ENCODE assay signal across 10 cellular contexts in genomic region chr9:112890106-112891081, GRCh38. TPM values are rescaled to one million over a fixed set of nuclear protein-coding genes. Genes with fewer than 3 reads are reported as not detected.
DNase-seq lines count a peak whose midpoint lies in the region; ATAC-seq and TF ChIP-seq lines count a peak whose summit lies in the region.
"Had no signal": no experiment of that assay in that cellular context is flagged by ENCODE, and none has a peak within 500 bp of the region (broad histone marks: within the 10 kb centered on the region; RNA-seq: fewer than 3 reads in every experiment).

SLC46A2 (minus strand) TSS chr9:112890876; CDS start chr9:112890681, 195 bp downstream.

- H3K4me3 ChIP-seq in A673 (ENCODE audit: low read depth, low read length, poor library complexity, severe bottlenecking) (no peak within 1 kb of the TSS), Panc1 (ENCODE audit: low read depth in 2 of 2, low read length in 2 of 2) (peak within 1 kb of the TSS in 1 of 2 experiments; percentile 11; a peak in 1 of 4 replicates), fibroblast of pulmonary artery (replicated peaks; ENCODE audit: low read depth, low read length) (peak within 1 kb of the TSS; percentile 40), mucosa of rectum (ENCODE audit: low read length in 2 of 2) (peak within 1 kb of the TSS; percentile 31 to 46)
- no peak within 1 kb of the TSS for H3K4me3 ChIP-seq in effector memory CD4-positive, alpha-beta T cell (ENCODE audit: insufficient read depth, low read depth, low read length, poor library complexity, severe bottlenecking)

- peak; percentile 5 for DNase-seq in A673 (ENCODE audit: low spot score)
- no peak for DNase-seq in Panc1 (ENCODE audit: low read depth, low spot score)
- DNase-seq in fibroblast of pulmonary artery (ENCODE audit: low read depth), result no peak
- DNase-seq in SIG-M5 (lab: John Stamatoyannopoulos, UW), result no peak
- DNase-seq in effector memory CD4-positive, alpha-beta T cell, result no peak
- DNase-seq: activated B cell treated with CpG ODN at 0.5 μM for 24 hours; CD8-positive, alpha-beta T cell had no signal

- peak within 1 kb of the TSS in 1 of 2 donors; percentile 26 for H3K9ac ChIP-seq in mucosa of rectum (ENCODE audit: low read depth in 1 of 2, low read length in 2 of 2)

- H3K27ac ChIP-seq in A673 (ENCODE audit: low read depth, low read length, poor library complexity, severe bottlenecking) (no peak within 1 kb of the TSS), Panc1 (ENCODE audit: low read length) (no peak within 1 kb of the TSS), mucosa of rectum (ENCODE audit: low read depth in 2 of 2, low read length in 2 of 2) (no peak within 1 kb of the TSS)
- no peak within 1 kb of the TSS for H3K27ac ChIP-seq in effector memory CD4-positive, alpha-beta T cell (ENCODE audit: insufficient read depth, low read length, poor library complexity, severe bottlenecking)

- BruUV-seq in A673 (replicated peaks; lab: Mats Ljungman, UMichigan) (no TSS peak), Panc1 (replicated peaks; lab: Mats Ljungman, UMichigan) (no TSS peak)

- CTCF ChIA-PET in A673 (lab: Charles Lee) (no interaction called here), Panc1 (lab: Charles Lee) (no interaction called here)

- H3K36me3 ChIP-seq in A673 (ENCODE audit: insufficient read depth, low read length, poor library complexity, severe bottlenecking), result no peaks in the 10 kb centered on the region
- H3K36me3 ChIP-seq in Panc1 (ENCODE audit: control insufficient read depth, insufficient read depth, low read length), result no peaks in the 10 kb centered on the region
- no peaks in the 10 kb centered on the region for H3K36me3 ChIP-seq in mucosa of rectum (ENCODE audit: control insufficient read depth in 2 of 2, insufficient read depth in 2 of 2, low read length in 2 of 2)
- H3K36me3 ChIP-seq in effector memory CD4-positive, alpha-beta T cell (ENCODE audit: control insufficient read depth, insufficient read depth, low read length), result no peaks in the 10 kb centered on the region

- intact Hi-C loops in A673 (cut with micrococcal nuclease; ENCODE audit: unreplicated experiment) (no loop called here), Panc1 (cut with micrococcal nuclease; ENCODE audit: unreplicated experiment) (no loop called here)

- peaks cover 25% of the 10 kb centered on the region for H3K27me3 ChIP-seq in A673 (replicated peaks; ENCODE audit: insufficient read depth, low read depth, low read length, poor library complexity)
- H3K27me3 ChIP-seq in Panc1 (ENCODE audit: control insufficient read depth, insufficient read depth, low read length), result no peaks in the 10 kb centered on the region
- peaks cover 12% of the 10 kb centered on the region in 2 donors for H3K27me3 ChIP-seq in mucosa of rectum (ENCODE audit: control insufficient read depth in 2 of 2, insufficient read depth in 2 of 2, low read length in 2 of 2)
- H3K27me3 ChIP-seq in effector memory CD4-positive, alpha-beta T cell (replicated peaks; ENCODE audit: control insufficient read depth, insufficient read depth, low read length, poor library complexity, severe bottlenecking), result peaks cover 10% of the 10 kb centered on the region

- ATAC-seq in Panc1, result peak; percentile 44; the same call in 1 of the 2 replicates
- no peak for ATAC-seq in GM18511 (IDR thresholded peaks at IDR 0.05; ENCODE audit: unreplicated experiment)
- no peak for ATAC-seq in HG03571 (IDR thresholded peaks at IDR 0.05; ENCODE audit: unreplicated experiment)
- ATAC-seq: CD8-positive, alpha-beta T cell had no signal

- in situ Hi-C loops in Panc1 (cut with HindIII; ENCODE audit: low pct_unique_long_range_greater_than_20kb, low sequenced_read_pairs), result no loop called here

- no peak for TF ChIP-seq CTCF in A673 (conservative IDR thresholded peaks at IDR 0.05; ENCODE audit: low read depth, low read length)
- TF ChIP-seq CTCF in Panc1 (IDR thresholded peaks at IDR 0.05), result no peak
- TF ChIP-seq CTCF in fibroblast of pulmonary artery (IDR thresholded peaks at IDR 0.05; ENCODE audit: low read length, missing control alignments), result no peak

- H3K4me1 ChIP-seq in A673 (ENCODE audit: insufficient read depth, low read length, poor library complexity, severe bottlenecking), result no peaks in the 10 kb centered on the region
- no peaks in the 10 kb centered on the region for H3K4me1 ChIP-seq in Panc1 (ENCODE audit: control insufficient read depth, insufficient read depth, low read length)
- H3K4me1 ChIP-seq in mucosa of rectum (ENCODE audit: control insufficient read depth in 2 of 2, insufficient read depth in 2 of 2, low read length in 2 of 2), result no peaks in the 10 kb centered on the region
- H3K4me1 ChIP-seq in effector memory CD4-positive, alpha-beta T cell (ENCODE audit: control insufficient read depth, insufficient read depth, low read length, poor library complexity, severe bottlenecking), result peaks cover 3% of the 10 kb centered on the region

- H3K9me3 ChIP-seq in A673 (ENCODE audit: low read depth, low read length, poor library complexity, severe bottlenecking) (no peaks in the 10 kb centered on the region), Panc1 (ENCODE audit: control insufficient read depth, insufficient read depth, low read depth, low read length) (no peaks in the 10 kb centered on the region), mucosa of rectum (ENCODE audit: control insufficient read depth in 2 of 2, low read length in 2 of 2) (no peaks in the 10 kb centered on the region)
- no peaks in the 10 kb centered on the region for H3K9me3 ChIP-seq in effector memory CD4-positive, alpha-beta T cell (ENCODE audit: control insufficient read depth, low read length)

- POLR2A ChIA-PET in A673 (lab: Charles Lee; ENCODE audit: low non-redundant PET) (no interaction called here), Panc1 (lab: Charles Lee) (no interaction called here)

RNA-seq across cellular contexts. Expression of gene SLC46A2, which starts in this region (rescaled TPM):
- not detected in 2 replicates for total RNA-seq in A673 (2021)
- total RNA-seq in Panc1 (2021; ENCODE audit: unreplicated experiment), result not detected
- polyA plus RNA-seq in Panc1 (2012; ENCODE audit: insufficient read length), result not detected
- total RNA-seq: activated B cell treated with CpG ODN at 0.5 μM for 24 hours; CD8-positive, alpha-beta T cell had no signal

Comparison
In these comparisons a context has a peak if more than half of its experiments do, and no peak if none do; other contexts are left out.
1. Peak in DNase-seq in A673; RNA of the gene not detected or under 1 TPM.
2. Peak in ATAC-seq in Panc1; RNA of the gene not detected or under 1 TPM.
3. H3K4me3 ChIP-seq: peak in fibroblast of pulmonary artery (single experiment) and mucosa of rectum (2 of 2); none in A673 (single experiment) and effector memory CD4-positive, alpha-beta T cell (single experiment).